Comparison of ENCODE assay signal across 1 cellular context in the genomic region with DNA sequence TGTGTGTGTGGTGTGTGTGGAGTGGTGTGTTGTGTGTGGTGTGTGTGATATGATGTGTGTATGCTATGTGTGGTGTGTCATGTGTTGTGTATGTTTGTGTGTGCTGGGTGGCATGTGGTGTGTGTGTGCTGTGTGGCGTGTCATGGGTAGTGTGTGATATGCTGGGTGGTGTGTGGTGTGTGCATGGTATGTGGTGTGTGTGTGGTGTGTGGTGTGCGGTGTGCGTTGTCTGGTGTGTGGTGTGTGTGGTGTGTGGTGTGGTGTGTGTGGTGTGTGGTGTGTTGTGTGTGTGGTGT.
TF ChIP-seq lines count a peak whose summit lies in the region.

No MANE protein-coding gene starts in this region.

TF ChIP-seq in SK-N-SH, 30 proteins besides CTCF, POLR2A, EP300 and RAD21 (continued from another document):
- TF ChIP-seq IRF3 (IDR thresholded peaks at IDR 0.05; ENCODE audit: low read depth, low read length) (no peak), RCOR1 (IDR thresholded peaks at IDR 0.05; ENCODE audit: low read length) (no peak), TAF1 (IDR thresholded peaks at IDR 0.05; ENCODE audit: borderline replicate concordance, low read depth, low read length) (no peak), POLR2AphosphoS5 (IDR thresholded peaks at IDR 0.05; ENCODE audit: low read depth, low read length) (no peak), EZH2phosphoT487 (IDR thresholded peaks at IDR 0.05; ENCODE audit: borderline replicate concordance, low read depth) (no peak)
TF ChIP-seq in SK-N-SH: peak in this region for 0.
